8 cellular contexts compared by ENCODE assay signal in genomic region chr6:45376310-45377040, GRCh38. TPM values are rescaled to one million over a fixed set of nuclear protein-coding genes. Genes with fewer than 3 reads are reported as not detected.
DNase-seq lines count a peak whose midpoint lies in the region; ATAC-seq and TF ChIP-seq lines count a peak whose summit lies in the region.

No MANE protein-coding gene starts in this region.

- H3K27me3 ChIP-seq in HL-60 (ENCODE audit: insufficient read depth, poor library complexity, severe bottlenecking) (no peaks in the 10 kb centered on the region), iPS DF 6.9 (ENCODE audit: control insufficient read depth, insufficient read depth, low read length) (no peaks in the 10 kb centered on the region), spleen (replicated peaks in 1 of 7) (no peaks in the 10 kb centered on the region)

- ATAC-seq in GM19035 (IDR thresholded peaks at IDR 0.05; ENCODE audit: unreplicated experiment) (no peak), omental fat pad (ENCODE audit: low FRiP score) (no peak)

- H3K27ac ChIP-seq in HL-60 (replicated peaks) (peak overlapping the region; percentile 97), iPS DF 6.9 (ENCODE audit: low read length) (no peak overlapping the region), spleen (peak overlapping the region; percentile 95 to 98 (median 96))

- H3K4me3 Mint-ChIP-seq in activated T-helper 1 cell treated with anti-CD3 and anti-CD28 coated beads, Interleukin-12 subunit alpha, Interleukin-12 subunit beta, Interleukin-2, Interleukin-4 antibody, amounts not matched to agents 30 ng/mL and 10 ng/mL and 1 ng/mL, durations not matched to agents 14 hours and 24 hours and 36 hours: peak overlapping the region; percentile 96

- H3K4me1 ChIP-seq in iPS DF 6.9 (ENCODE audit: control insufficient read depth, insufficient read depth, low read length) (no peaks in the 10 kb centered on the region), spleen (peaks cover 5 to 38% (median 18%) of the 10 kb centered on the region in 6 donors)

- H3K27me3 Mint-ChIP-seq in activated T-helper 1 cell treated with anti-CD3 and anti-CD28 coated beads, Interleukin-12 subunit alpha, Interleukin-12 subunit beta, Interleukin-2, Interleukin-4 antibody, amounts not matched to agents 30 ng/mL and 10 ng/mL and 1 ng/mL, durations not matched to agents 14 hours and 24 hours and 36 hours (ENCODE audit: insufficient read depth): no peaks in the 10 kb centered on the region

- H3K36me3 Mint-ChIP-seq in activated T-helper 1 cell treated with anti-CD3 and anti-CD28 coated beads, Interleukin-12 subunit alpha, Interleukin-12 subunit beta, Interleukin-2, Interleukin-4 antibody, amounts not matched to agents 30 ng/mL and 10 ng/mL and 1 ng/mL, durations not matched to agents 14 hours and 24 hours and 36 hours (ENCODE audit: low read depth): peaks cover 2% of the 10 kb centered on the region

- peak overlapping the region; percentile 100 for H3K27ac Mint-ChIP-seq in activated T-helper 1 cell treated with anti-CD3 and anti-CD28 coated beads, Interleukin-12 subunit alpha, Interleukin-12 subunit beta, Interleukin-2, Interleukin-4 antibody, amounts not matched to agents 30 ng/mL and 10 ng/mL and 1 ng/mL, durations not matched to agents 14 hours and 24 hours and 36 hours

- H3K9me3 Mint-ChIP-seq in activated T-helper 1 cell treated with anti-CD3 and anti-CD28 coated beads, Interleukin-12 subunit alpha, Interleukin-12 subunit beta, Interleukin-2, Interleukin-4 antibody, amounts not matched to agents 30 ng/mL and 10 ng/mL and 1 ng/mL, durations not matched to agents 14 hours and 24 hours and 36 hours: no peaks in the 10 kb centered on the region

- 100% methylated on average over 1 of the region's 11 CpGs for WGBS in iPS DF 6.9 (ENCODE audit: insufficient coverage, insufficient read length)
- 45 to 56% (median 48%) methylated on average over 11 of the region's 11 CpGs for WGBS in spleen, 5 donors

- no peak for DNase-seq in HL-60 (ENCODE audit: low read depth in 1 of 2, low spot score in 1 of 2)
- no peak for DNase-seq in activated T-helper 1 cell treated with anti-CD3 and anti-CD28 coated beads, Interleukin-12 subunit alpha, Interleukin-12 subunit beta, Interleukin-2, Interleukin-4 antibody, amounts not matched to agents 30 ng/mL and 10 ng/mL and 1 ng/mL, durations not matched to agents 14 hours and 24 hours and 36 hours (ENCODE audit: low spot score)
- no peak for DNase-seq in iPS DF 6.9 (ENCODE audit: low read depth, low spot score)
- DNase-seq in spleen: no peak
- DNase-seq in CD1c-positive myeloid dendritic cell (ENCODE audit: extremely low spot score): no peak
- DNase-seq in SKM-1 (lab: John Stamatoyannopoulos, UW; ENCODE audit: unreplicated experiment): no peak
- DNase-seq in omental fat pad (ENCODE audit: low spot score): no peak

- peak overlapping the region; percentile 72 for H3K4me3 ChIP-seq in HL-60 (replicated peaks; ENCODE audit: insufficient read depth, low read length)
- peak overlapping the region; percentile 85; the same call in 1 of the 2 replicates for H3K4me3 ChIP-seq in iPS DF 6.9 (ENCODE audit: low read length)
- H3K4me3 ChIP-seq in spleen: peak overlapping the region in 7 of 8 donors; percentile 62 to 80 (median 71)

- H3K9me3 ChIP-seq in iPS DF 6.9 (ENCODE audit: control insufficient read depth, insufficient read depth, low read length): no peaks in the 10 kb centered on the region
- no peaks in the 10 kb centered on the region for H3K9me3 ChIP-seq in spleen

- peaks cover 32% of the 10 kb centered on the region for H3K4me1 Mint-ChIP-seq in activated T-helper 1 cell treated with anti-CD3 and anti-CD28 coated beads, Interleukin-12 subunit alpha, Interleukin-12 subunit beta, Interleukin-2, Interleukin-4 antibody, amounts not matched to agents 30 ng/mL and 10 ng/mL and 1 ng/mL, durations not matched to agents 14 hours and 24 hours and 36 hours (ENCODE audit: low read depth)

- TF ChIP-seq CTCF in HL-60 (IDR thresholded peaks at IDR 0.05; ENCODE audit: insufficient read depth, low read length) (no peak), spleen (IDR thresholded peaks at IDR 0.05 in 8 of 11, conservative IDR thresholded peaks at IDR 0.05 in 3 of 11) (no peak), omental fat pad (IDR thresholded peaks at IDR 0.05) (no peak)

- no peak for TF ChIP-seq POLR2A in spleen (IDR thresholded peaks at IDR 0.05)

- intact Hi-C loops in activated T-helper 1 cell treated with anti-CD3 and anti-CD28 coated beads, Interleukin-12 subunit alpha, Interleukin-12 subunit beta, Interleukin-2, Interleukin-4 antibody, amounts not matched to agents 30 ng/mL and 10 ng/mL and 1 ng/mL, durations not matched to agents 14 hours and 24 hours and 36 hours (cut with micrococcal nuclease): loop anchor here (1.0 to 5.0 kb wide), 13 partner anchors 65 to 989 kb away; partner anchors contain the start of gene CDC5L
- intact Hi-C loops in spleen (cut with DNase I; ENCODE audit: low total_unique reads): no loop called here

- H3K36me3 ChIP-seq in iPS DF 6.9 (ENCODE audit: control insufficient read depth, insufficient read depth, low read length): no peaks in the 10 kb centered on the region
- H3K36me3 ChIP-seq in spleen: no peaks in the 10 kb centered on the region

RNA-seq across cellular contexts. Expression of gene SUPT3H, which starts 1.3 kb away (rescaled TPM):
- total RNA-seq in activated T-helper 1 cell treated with anti-CD3 and anti-CD28 coated beads, Interleukin-12 subunit alpha, Interleukin-12 subunit beta, Interleukin-2, Interleukin-4 antibody, amounts not matched to agents 30 ng/mL and 10 ng/mL and 1 ng/mL, durations not matched to agents 14 hours and 24 hours and 36 hours: 11.0 and 11.7 TPM in 2 replicates
- total RNA-seq in spleen (10 to 100 TPM in 1 of 7 donors, 1 to 10 TPM in 6; 3.1 to 16.8 (median 6.7) TPM), omental fat pad (1 to 10 TPM; 2.2 to 8.4 (median 5.2) TPM)
- 1 to 10 TPM; 3.5 to 4.2 (median 3.8) TPM for polyA plus RNA-seq in spleen

RNA-seq across cellular contexts. Expression of gene RUNX2, which starts 48.3 kb away (rescaled TPM):
- 12.7 TPM in 2 replicates for total RNA-seq in activated T-helper 1 cell treated with anti-CD3 and anti-CD28 coated beads, Interleukin-12 subunit alpha, Interleukin-12 subunit beta, Interleukin-2, Interleukin-4 antibody, amounts not matched to agents 30 ng/mL and 10 ng/mL and 1 ng/mL, durations not matched to agents 14 hours and 24 hours and 36 hours
- total RNA-seq in spleen: 1 to 10 TPM; 5.8 to 9.4 (median 7.0) TPM
- 1 to 10 TPM in 2 of 3 donors, under 1 TPM in 1; 0.86 to 1.8 (median 1.6) TPM for polyA plus RNA-seq in spleen
- 1 to 10 TPM in 2 of 4 donors, under 1 TPM in 2; 0.65 to 2.4 (median 1.3) TPM for total RNA-seq in omental fat pad
